In genomic region chr19:49680473-49681351, GRCh38 we compare ENCODE assay signal across 8 cellular contexts. TPM values are rescaled to one million over a fixed set of nuclear protein-coding genes. Genes with fewer than 3 reads are reported as not detected.
DNase-seq lines count a peak whose midpoint lies in the region; ATAC-seq, FAIRE-seq and TF ChIP-seq lines count a peak whose summit lies in the region.

No MANE protein-coding gene starts in this region.

- 37% methylated on average over 27 of the region's 40 CpGs for WGBS in mammary epithelial cell (ENCODE audit: low coverage, missing lambda C conversion rate)

- CTCF ChIA-PET in mammary epithelial cell (lab: Charles Lee; ENCODE audit: low non-redundant PET), result interaction anchor here (0.6 kb wide), 2 partner anchors 103 to 146 kb away, joined by 3 read pairs; no protein-coding TSS in a partner anchor

- peak overlapping the region; percentile 67 for H3K4me2 ChIP-seq in mammary epithelial cell (ENCODE audit: insufficient read depth, low read depth, low read length)

- peak; percentile 85 for FAIRE-seq in GM19239 (lab: Jason Lieb, UNC)

- H3K36me3 ChIP-seq in mammary epithelial cell (ENCODE audit: insufficient read depth, low read length), result peaks cover 19% of the 10 kb centered on the region

- DNase-seq in A172 (ENCODE audit: low spot score) (peak; percentile 82), GM19239 (ENCODE audit: insufficient read length, low spot score) (peak; percentile 94), NCI-H2227 (lab: John Stamatoyannopoulos, UW; ENCODE audit: unreplicated experiment) (peak; percentile 96), mammary epithelial cell (peak; percentile 64), islet precursor cell (peak; percentile 96)
- DNase-seq in activated CD4-positive, CD25-positive, alpha-beta regulatory T cell (lab: John Stamatoyannopoulos, UW), result peak; percentile 88 to 94 (median 93)
- peak; percentile 88 to 98 (median 93) for DNase-seq in stimulated activated CD4-positive, alpha-beta T cell treated with anti-CD3 and anti-CD28 coated beads, Interleukin-12 subunit alpha, Interleukin-12 subunit beta, amount 100 ng/mL, for 48 hours (ENCODE audit: low read depth in 2 of 3, low spot score in 1 of 3)

- peaks cover 20% of the 10 kb centered on the region for H3K4me1 ChIP-seq in mammary epithelial cell (ENCODE audit: insufficient read depth, low read length)

- no peaks in the 10 kb centered on the region for H4K20me1 ChIP-seq in mammary epithelial cell (ENCODE audit: insufficient read depth, low read length)

- no peak overlapping the region for H3K27ac ChIP-seq in mammary epithelial cell (ENCODE audit: insufficient read depth, low read depth, low read length)

- H3K27me3 ChIP-seq in mammary epithelial cell (ENCODE audit: insufficient read depth, low read length), result no peaks in the 10 kb centered on the region

- dilution Hi-C loops in mammary epithelial cell (cut with HindIII; ENCODE audit: low sequenced_read_pairs), result no loop called here

- peaks cover 64% of the 10 kb centered on the region for H3K79me2 ChIP-seq in mammary epithelial cell (ENCODE audit: insufficient read depth, low read length)

- H3K4me3 ChIP-seq in mammary epithelial cell (replicated peaks in 1 of 3; ENCODE audit: insufficient read depth in 1 of 3, low read depth in 2 of 3, low read length in 3 of 3), result peak overlapping the region in 1 of 3 experiments; percentile 9

- no peak overlapping the region for H2AFZ ChIP-seq in mammary epithelial cell (ENCODE audit: low read depth, low read length)

- H3K9me3 ChIP-seq in mammary epithelial cell (replicated peaks; ENCODE audit: insufficient read depth, low read length), result no peaks in the 10 kb centered on the region

- no peak for ATAC-seq in HG02852 (IDR thresholded peaks at IDR 0.05; ENCODE audit: unreplicated experiment)

- no peak overlapping the region for H3K9ac ChIP-seq in mammary epithelial cell (ENCODE audit: insufficient read depth, low read length)

- intact Hi-C loops in mammary epithelial cell (cut with micrococcal nuclease), result no loop called here

- TF ChIP-seq CTCF in mammary epithelial cell (conservative IDR thresholded peaks at IDR 0.05 in 1 of 2, IDR thresholded peaks at IDR 0.05 in 1 of 2; ENCODE audit: extremely low read depth in 1 of 2, insufficient read depth in 1 of 2, low read depth in 1 of 2, low read length in 2 of 2), result peak; percentile 96 to 99

- in situ Hi-C loops in mammary epithelial cell (cut with MboI; ENCODE audit: low sequenced_read_pairs in 2 of 2), result no loop called here

- no TSS peak for BruUV-seq in mammary epithelial cell (replicated peaks; lab: Mats Ljungman, UMichigan)

RNA-seq across cellular contexts. Expression of gene PRMT1, which starts 3.6 kb away (rescaled TPM):
- 485 and 504 TPM in 2 replicates for total RNA-seq in A172 (2014; rRNA removed; shearing (Covaris generic))
- total RNA-seq in mammary epithelial cell, result 100 to 1,000 TPM; 173 to 194 TPM
- 383 TPM for polyA plus RNA-seq in mammary epithelial cell
- polyA minus RNA-seq in mammary epithelial cell, result 226 TPM

RNA-seq across cellular contexts. Expression of gene ADM5, which starts 8.7 kb away (rescaled TPM):
- 2.7 and 3.2 TPM in 2 replicates for total RNA-seq in A172 (2014; rRNA removed; shearing (Covaris generic))
- total RNA-seq in mammary epithelial cell, result 1 to 10 TPM in 1 of 2 donors, under 1 TPM in 1; 0.50 to 3.0 TPM
- polyA plus RNA-seq in mammary epithelial cell, result 1.2 TPM
- 0.26 TPM for polyA minus RNA-seq in mammary epithelial cell

RNA-seq across cellular contexts. Expression of gene CPT1C, which starts 10.2 kb away (rescaled TPM):
- total RNA-seq in A172 (2014; rRNA removed; shearing (Covaris generic)), result 0.53 and 6.1 TPM in 2 replicates
- total RNA-seq in mammary epithelial cell, result under 1 TPM; 0.78 to 0.83 TPM
- polyA plus RNA-seq in mammary epithelial cell, result 0.12 TPM
- polyA minus RNA-seq in mammary epithelial cell, result not detected

RNA-seq across cellular contexts. Expression of gene BCL2L12, which starts 15.0 kb away (rescaled TPM):
- 21.8 and 24.5 TPM in 2 replicates for total RNA-seq in A172 (2014; rRNA removed; shearing (Covaris generic))
- 10 to 100 TPM in 1 of 2 donors, 1 to 10 TPM in 1; 4.3 to 43.1 TPM for total RNA-seq in mammary epithelial cell
- 24.8 TPM for polyA plus RNA-seq in mammary epithelial cell
- 10.5 TPM for polyA minus RNA-seq in mammary epithelial cell

RNA-seq across cellular contexts. Expression of gene IRF3, which starts 15.1 kb away (rescaled TPM):
- 72.2 and 75.6 TPM in 2 replicates for total RNA-seq in A172 (2014; rRNA removed; shearing (Covaris generic))
- 10 to 100 TPM; 39.7 to 94.2 TPM for total RNA-seq in mammary epithelial cell
- polyA plus RNA-seq in mammary epithelial cell, result 67.8 TPM
- polyA minus RNA-seq in mammary epithelial cell, result 36.3 TPM
